ENCODE assay signal across 23 cellular contexts in genomic region chr4:85919488-85919887, GRCh38.
"Had no signal": no experiment of that assay in that cellular context is flagged by ENCODE, and none has a peak within 500 bp of the region (broad histone marks: within the 10 kb centered on the region; RNA-seq: fewer than 3 reads in every experiment).

No MANE protein-coding gene starts in this region.

- H3K27ac ChIP-seq: esophagus squamous epithelium, gastroesophageal sphincter, left ventricle myocardium inferior, lower lobe of right lung, pancreas, psoas muscle, right lobe of liver, testis, tibial nerve, upper lobe of right lung, vagina had no signal

- H3K27me3 Mint-ChIP-seq: natural killer cell treated with Interleukin-12 subunit alpha and Interleukin-12 subunit beta and Interleukin-15 and Interleukin-18, amount 100 ng/mL, for 72 hours; stimulated activated memory B cell treated with anti-CD40 and anti-IgM and Interleukin-4, amounts not matched to agents 10 μg/mL and 1 μg/mL and 100 μg/mL, for 72 hours; stimulated activated naive CD8-positive, alpha-beta T cell treated with anti-CD3 and anti-CD28 coated beads, Interleukin-15, Interleukin-2, amounts not matched to agents 100 ng/mL and 50 ng/mL, for 24 hours had no signal

- H3K4me1 Mint-ChIP-seq: immature natural killer cell had no signal

- H3K4me3 ChIP-seq: esophagus squamous epithelium, gastroesophageal sphincter, left ventricle myocardium inferior, lower lobe of right lung, pancreas, psoas muscle, right lobe of liver, testis, tibial nerve, upper lobe of right lung, vagina had no signal

- H3K9me3 ChIP-seq: esophagus squamous epithelium, gastroesophageal sphincter, lower lobe of right lung, pancreas, psoas muscle, right lobe of liver, testis, tibial nerve, upper lobe of right lung, vagina had no signal

- H3K36me3 Mint-ChIP-seq: immature natural killer cell; natural killer cell treated with Interleukin-12 subunit alpha and Interleukin-12 subunit beta and Interleukin-15 and Interleukin-18, amount 100 ng/mL, for 72 hours had no signal

- H3K27me3 ChIP-seq: esophagus squamous epithelium, gastroesophageal sphincter, pancreas, right lobe of liver, testis, tibial nerve, upper lobe of right lung, vagina had no signal

- ATAC-seq: gastroesophageal sphincter; lower lobe of right lung; natural killer cell treated with Interleukin-12 subunit alpha and Interleukin-12 subunit beta and Interleukin-15 and Interleukin-18, amount 100 ng/mL, for 72 hours; pancreas; psoas muscle; right lobe of liver; stimulated activated memory B cell treated with anti-CD40 and anti-IgM and Interleukin-4, amounts not matched to agents 10 μg/mL and 1 μg/mL and 100 μg/mL, for 72 hours; upper lobe of right lung had no signal

- H3K9me3 Mint-ChIP-seq: stimulated activated memory B cell treated with anti-CD40 and anti-IgM and Interleukin-4, amounts not matched to agents 10 μg/mL and 1 μg/mL and 100 μg/mL, for 72 hours had no signal

- H3K4me1 ChIP-seq: esophagus squamous epithelium, gastroesophageal sphincter, left ventricle myocardium inferior, lower lobe of right lung, pancreas, psoas muscle, testis, tibial nerve, upper lobe of right lung, vagina had no signal

- DNase-seq: dermis blood vessel endothelial cell; esophagus squamous epithelium; foreskin fibroblast; glutamatergic neuron; immature natural killer cell; left ventricle myocardium inferior; lower lobe of right lung; mesenchymal stem cell; midbrain; occipital lobe; pancreas; psoas muscle; retina; right lobe of liver; stimulated activated CD4-positive, alpha-beta T cell treated with anti-CD3 and anti-CD28 coated beads, Interleukin-4, amount 100 ng/mL, for 1 hour; testis; upper lobe of right lung had no signal

- H3K36me3 ChIP-seq: esophagus squamous epithelium, gastroesophageal sphincter, left ventricle myocardium inferior, lower lobe of right lung, pancreas, right lobe of liver, tibial nerve, upper lobe of right lung, vagina had no signal

- H3K4me3 Mint-ChIP-seq: immature natural killer cell; natural killer cell treated with Interleukin-12 subunit alpha and Interleukin-12 subunit beta and Interleukin-15 and Interleukin-18, amount 100 ng/mL, for 72 hours; stimulated activated memory B cell treated with anti-CD40 and anti-IgM and Interleukin-4, amounts not matched to agents 10 μg/mL and 1 μg/mL and 100 μg/mL, for 72 hours; stimulated activated naive CD8-positive, alpha-beta T cell treated with anti-CD3 and anti-CD28 coated beads, Interleukin-15, Interleukin-2, amounts not matched to agents 100 ng/mL and 50 ng/mL, for 24 hours had no signal

- H3K27ac Mint-ChIP-seq: immature natural killer cell; natural killer cell treated with Interleukin-12 subunit alpha and Interleukin-12 subunit beta and Interleukin-15 and Interleukin-18, amount 100 ng/mL, for 72 hours; stimulated activated memory B cell treated with anti-CD40 and anti-IgM and Interleukin-4, amounts not matched to agents 10 μg/mL and 1 μg/mL and 100 μg/mL, for 72 hours; stimulated activated naive CD8-positive, alpha-beta T cell treated with anti-CD3 and anti-CD28 coated beads, Interleukin-15, Interleukin-2, amounts not matched to agents 100 ng/mL and 50 ng/mL, for 24 hours had no signal
